8 cellular contexts compared by ENCODE assay signal in the genomic region with DNA sequence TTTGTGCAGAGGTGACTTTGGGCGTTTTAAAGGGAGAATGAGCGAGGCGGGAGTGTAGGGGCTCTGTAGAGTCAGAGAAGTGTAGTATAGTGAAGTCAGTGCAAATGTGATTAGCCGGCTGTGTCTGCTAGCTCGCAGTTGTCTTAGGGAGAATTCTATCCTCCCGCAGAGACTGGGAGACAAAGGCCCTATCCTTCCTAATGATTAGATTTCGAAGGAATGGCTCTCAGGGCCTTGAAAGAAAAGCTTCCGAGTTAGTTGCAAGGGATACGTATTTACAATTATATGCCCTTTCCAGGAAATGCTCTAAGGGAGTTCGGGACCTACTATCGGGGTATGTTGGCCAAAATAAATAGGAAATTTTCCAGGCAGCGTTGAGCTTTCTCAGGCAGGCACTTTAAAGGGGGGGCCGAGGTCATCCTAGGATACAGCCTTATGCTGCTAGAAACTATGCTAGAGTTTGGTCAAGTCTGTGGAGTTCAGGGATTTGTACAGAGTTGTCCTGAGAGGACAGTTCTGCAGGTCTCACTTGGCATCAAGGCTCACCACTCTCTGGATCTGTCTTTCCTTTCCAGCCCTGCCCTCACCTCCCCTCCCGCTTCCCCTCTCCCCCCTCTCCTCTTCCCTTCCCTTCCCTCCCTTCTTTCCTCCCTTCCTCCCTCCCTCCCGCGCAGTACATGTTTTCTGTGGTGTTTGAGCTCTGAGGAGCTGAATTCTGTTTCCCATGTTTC. TPM values are rescaled to one million over a fixed set of nuclear protein-coding genes. Genes with fewer than 3 reads are reported as not detected.
A peak's percentile ranks its signal among the peaks of the same experiment; 100 is the strongest.
DNase-seq lines count a peak whose midpoint lies in the region; ATAC-seq and TF ChIP-seq lines count a peak whose summit lies in the region.

No MANE protein-coding gene starts in this region.

- peak overlapping the region; percentile 51 for H3K23ac ChIP-seq in IMR-90 (ENCODE audit: low read depth, low read length)

- H3K9me1 ChIP-seq in IMR-90 (ENCODE audit: insufficient read depth, low read length): peaks cover 4% of the 10 kb centered on the region; the same call in 1 of the 2 replicates

- POLR2A ChIA-PET in IMR-90 (lab: Charles Lee; ENCODE audit: unreplicated experiment): interaction anchor here (1.0 kb wide), 1 partner anchor 514 kb away, joined by 5 read pairs; no protein-coding TSS in a partner anchor

- peaks cover 31% of the 10 kb centered on the region for H4K20me1 ChIP-seq in IMR-90 (ENCODE audit: insufficient read depth, low read length)

- H3K56ac ChIP-seq in IMR-90 (ENCODE audit: extremely low read depth, insufficient read depth, low read length): peak overlapping the region; percentile 65

- H2BK120ac ChIP-seq in IMR-90 (ENCODE audit: low read depth, low read length): no peak overlapping the region

- H3K27me3 Mint-ChIP-seq in activated T-helper 17 cell treated with anti-CD3 and anti-CD28 coated beads, Interleukin-2, amount 50 U/mL, for 72 hours: no peaks in the 10 kb centered on the region

- H4K91ac ChIP-seq in IMR-90 (ENCODE audit: insufficient read depth, low read depth, low read length): no peak overlapping the region

- H3K9me3 ChIP-seq in IMR-90 (ENCODE audit: control insufficient read depth, insufficient read depth, low read length) (no peaks in the 10 kb centered on the region), right cardiac atrium (ENCODE audit: control insufficient read depth, low read length) (no peaks in the 10 kb centered on the region)

- DNase-seq in DMS53 treated with DMSO at 0.1 percent for 48 hours (lab: John Stamatoyannopoulos, UW; ENCODE audit: unreplicated experiment): peak; percentile 6
- DNase-seq in IMR-90: peak; percentile 26
- peak; percentile 50 to 62 (median 51) for DNase-seq in right cardiac atrium
- no peak for DNase-seq in skeletal muscle cell (ENCODE audit: low read depth)
- DNase-seq in DMS153 treated with DMSO at 0.1 percent for 48 hours (lab: John Stamatoyannopoulos, UW; ENCODE audit: unreplicated experiment): no peak

- BruUV-seq in IMR-90 (replicated peaks; lab: Mats Ljungman, UMichigan): no TSS peak

- H2AK5ac ChIP-seq in IMR-90 (ENCODE audit: low read depth, low read length): peak overlapping the region; percentile 53; the same call in 1 of the 2 replicates

- peak overlapping the region; percentile 43 for H3K4ac ChIP-seq in IMR-90 (ENCODE audit: low read depth, low read length)

- H3K4me1 ChIP-seq in IMR-90 (ENCODE audit: control insufficient read depth, insufficient read depth, low read length) (peaks cover 4% of the 10 kb centered on the region), right cardiac atrium (ENCODE audit: control insufficient read depth, insufficient read depth, low read length) (peaks cover 4% of the 10 kb centered on the region)

- peak overlapping the region; percentile 84 for H2AK9ac ChIP-seq in IMR-90 (replicated peaks; ENCODE audit: low read depth, low read length, poor library complexity)

- H3K4me1 Mint-ChIP-seq in activated T-helper 17 cell treated with anti-CD3 and anti-CD28 coated beads, Interleukin-2, amount 50 U/mL, for 72 hours: peaks cover 35% of the 10 kb centered on the region

- peaks cover 85% of the 10 kb centered on the region for H3K36me3 Mint-ChIP-seq in activated T-helper 17 cell treated with anti-CD3 and anti-CD28 coated beads, Interleukin-2, amount 50 U/mL, for 72 hours (ENCODE audit: low read depth)

- H3K4me3 ChIP-seq in IMR-90 (ENCODE audit: insufficient read depth, low read depth, low read length) (peak overlapping the region; percentile 69), right cardiac atrium (ENCODE audit: low read length) (peak overlapping the region; percentile 93), skeletal muscle cell (ENCODE audit: low read depth, low read length) (peak overlapping the region; percentile 99)

- H4K5ac ChIP-seq in IMR-90 (ENCODE audit: low read depth, low read length): no peak overlapping the region

- CTCF ChIA-PET in IMR-90 (lab: Yijun Ruan, JAX): interaction anchor here (1.0 to 2.1 kb wide), 4 partner anchors 8 to 992 kb away, joined by 5 to 8 read pairs (median 6); no protein-coding TSS in a partner anchor

- H4K8ac ChIP-seq in IMR-90 (ENCODE audit: low read depth in 2 of 2, low read length in 2 of 2): peak overlapping the region in 1 of 2 experiments; percentile 75; a peak in 1 of 4 replicates

- H3K27me3 ChIP-seq in IMR-90 (ENCODE audit: control insufficient read depth, insufficient read depth, low read length) (no peaks in the 10 kb centered on the region), right cardiac atrium (ENCODE audit: control insufficient read depth, insufficient read depth) (no peaks in the 10 kb centered on the region)

- H3K27ac ChIP-seq in IMR-90 (ENCODE audit: insufficient read depth, low read length): peak overlapping the region; percentile 65
- H3K27ac ChIP-seq in right cardiac atrium (ENCODE audit: low read length): peak overlapping the region; percentile 89

- peak overlapping the region; percentile 83 for H3K4me2 ChIP-seq in IMR-90 (ENCODE audit: low read depth, low read length)

- no peak overlapping the region; the same call in 1 of the 2 replicates for H3K18ac ChIP-seq in IMR-90 (ENCODE audit: low read depth, low read length)

- H3K9me3 Mint-ChIP-seq in activated T-helper 17 cell treated with anti-CD3 and anti-CD28 coated beads, Interleukin-2, amount 50 U/mL, for 72 hours: no peaks in the 10 kb centered on the region

- ATAC-seq in IMR-90 (ENCODE audit: low read depth) (peak; percentile 41), right cardiac atrium (peak; percentile 69 to 80), GM18498 (IDR thresholded peaks at IDR 0.05; ENCODE audit: unreplicated experiment) (no peak), HG03354 (IDR thresholded peaks at IDR 0.05; ENCODE audit: poor library complexity, severe bottlenecking, unreplicated experiment) (no peak)
- no peak for ATAC-seq in activated T-helper 17 cell treated with anti-CD3 and anti-CD28 coated beads, Interleukin-2, amount 50 U/mL, for 72 hours (replicated peaks)

- no peak for TF ChIP-seq CTCF in IMR-90 (conservative IDR thresholded peaks at IDR 0.05; ENCODE audit: low read depth, low read length)

- peak overlapping the region; percentile 19 for H2BK5ac ChIP-seq in IMR-90 (ENCODE audit: low read depth, low read length, poor library complexity, severe bottlenecking)

- H2BK15ac ChIP-seq in IMR-90 (ENCODE audit: low read depth, low read length): no peak overlapping the region

- peak overlapping the region; percentile 72 for H3K9ac ChIP-seq in IMR-90 (ENCODE audit: low read depth, low read length)

- H2BK20ac ChIP-seq in IMR-90 (ENCODE audit: low read depth, low read length): no peak overlapping the region

- in situ Hi-C loops in IMR-90 (cut with MboI; ENCODE audit: low sequenced_read_pairs): loop anchor here (25.0 kb wide), 1 partner anchor 904 kb away; no protein-coding TSS in a partner anchor

- peaks cover 9% of the 10 kb centered on the region for H3K36me3 ChIP-seq in IMR-90 (ENCODE audit: control insufficient read depth, insufficient read depth, low read length)

- H3K4me3 Mint-ChIP-seq in activated T-helper 17 cell treated with anti-CD3 and anti-CD28 coated beads, Interleukin-2, amount 50 U/mL, for 72 hours: peak overlapping the region; percentile 99

- peak overlapping the region; percentile 97 for H3K27ac Mint-ChIP-seq in activated T-helper 17 cell treated with anti-CD3 and anti-CD28 coated beads, Interleukin-2, amount 50 U/mL, for 72 hours

- intact Hi-C loops in IMR-90 (cut with micrococcal nuclease): loop anchor here (2.0 to 10.0 kb wide), 3 partner anchors 328 to 769 kb away; a partner anchor contains a TSS
- intact Hi-C loops in right cardiac atrium (cut with DNase I): no loop called here

- peaks cover 17 to 60% of the 10 kb centered on the region in 2 experiments for H3K79me1 ChIP-seq in IMR-90 (ENCODE audit: low read depth in 1 of 2, low read length in 2 of 2)

- no CpG with 5 or more reads among the region's 16 CpGs for WGBS in IMR-90 (ENCODE audit: extremely low coverage in 2 of 2, insufficient read length in 1 of 2), 2 experiments
- WGBS in right cardiac atrium: under 1% methylated on average over 16 of the region's 16 CpGs

- peak overlapping the region; percentile 46 for H3K14ac ChIP-seq in IMR-90 (replicated peaks; ENCODE audit: low read depth, low read length)

- TF ChIP-seq RAD21 in IMR-90 (IDR thresholded peaks at IDR 0.05; ENCODE audit: low read length): no peak

- H2AFZ ChIP-seq in IMR-90 (replicated peaks; ENCODE audit: low read length, poor library complexity): peak overlapping the region; percentile 92

- dilution Hi-C loops in IMR-90 (cut with HindIII; ENCODE audit: low sequenced_read_pairs, unreplicated experiment): loop anchor here (25.0 kb wide), 1 partner anchor 304 kb away; no protein-coding TSS in a partner anchor

- no peak for TF ChIP-seq POLR2A in IMR-90 (IDR thresholded peaks at IDR 0.05; ENCODE audit: low read depth, low read length)

TF ChIP-seq in IMR-90, 13 proteins besides CTCF, POLR2A, EP300 and RAD21 (continues in another document):
- no peak for TF ChIP-seq MXI1 (IDR thresholded peaks at IDR 0.05; ENCODE audit: borderline replicate concordance, low read depth, low read length)
- no peak for TF ChIP-seq CHD1 (IDR thresholded peaks at IDR 0.05; ENCODE audit: low read depth, low read length)

RNA-seq across cellular contexts. Expression of a gene that starts 0.8 kb away (rescaled TPM):
- 42.3 and 56.7 TPM in 2 replicates for total RNA-seq in IMR-90 (2012; rRNA removed)
- 66.6 and 75.3 TPM in 2 replicates for polyA plus RNA-seq in IMR-90 (2012; rRNA removed)
- polyA plus RNA-seq in IMR-90 (2012; cell fraction: cytosol; rRNA removed): 15.1 and 18.6 TPM in 2 replicates
- 8.5 and 86.7 TPM in 2 replicates for polyA plus RNA-seq in IMR-90 (2012; cell fraction: nucleus; rRNA removed; ENCODE audit: low replicate concordance)
- total RNA-seq in activated T-helper 17 cell treated with anti-CD3 and anti-CD28 coated beads, Interleukin-2, amount 50 U/mL, for 72 hours: 10 to 100 TPM; 40.5 to 68.7 TPM
- 10 to 100 TPM; 45.5 to 49.8 (median 46.0) TPM for total RNA-seq in right cardiac atrium
- polyA plus RNA-seq in right cardiac atrium: 81.6 TPM

RNA-seq across cellular contexts. Expression of a gene that starts 1.1 kb away (rescaled TPM):
- total RNA-seq in IMR-90 (2012; rRNA removed): 138 and 217 TPM in 2 replicates
- 98.8 and 106 TPM in 2 replicates for polyA plus RNA-seq in IMR-90 (2012; rRNA removed)
- 28.7 and 34.1 TPM in 2 replicates for polyA plus RNA-seq in IMR-90 (2012; cell fraction: cytosol; rRNA removed)
- 7.1 and 43.4 TPM in 2 replicates for polyA plus RNA-seq in IMR-90 (2012; cell fraction: nucleus; rRNA removed; ENCODE audit: low replicate concordance)
- total RNA-seq in activated T-helper 17 cell treated with anti-CD3 and anti-CD28 coated beads, Interleukin-2, amount 50 U/mL, for 72 hours: 100 to 1,000 TPM; 124 to 179 TPM
- total RNA-seq in right cardiac atrium: 10 to 100 TPM; 64.4 to 86.2 (median 75.8) TPM
- 119 TPM for polyA plus RNA-seq in right cardiac atrium

RNA-seq across cellular contexts. Expression of a gene that starts 21.2 kb away (rescaled TPM):
- total RNA-seq in IMR-90 (2012; rRNA removed): 6.1 and 8.9 TPM in 2 replicates
- 3.2 and 4.5 TPM in 2 replicates for polyA plus RNA-seq in IMR-90 (2012; rRNA removed)
- polyA plus RNA-seq in IMR-90 (2012; cell fraction: cytosol; rRNA removed): 1.8 and 3.0 TPM in 2 replicates
- 0.65 and 1.7 TPM in 2 replicates for polyA plus RNA-seq in IMR-90 (2012; cell fraction: nucleus; rRNA removed; ENCODE audit: low replicate concordance)
- total RNA-seq in activated T-helper 17 cell treated with anti-CD3 and anti-CD28 coated beads, Interleukin-2, amount 50 U/mL, for 72 hours: 1 to 10 TPM; 2.4 to 3.9 TPM
- total RNA-seq in right cardiac atrium: 1 to 10 TPM; 3.1 to 5.8 (median 4.9) TPM
- 6.1 TPM for polyA plus RNA-seq in right cardiac atrium

Comparison
In these comparisons a context has a peak if more than half of its experiments do, and no peak if none do; other contexts are left out.
1. DNase-seq: peak in DMS53 treated with DMSO at 0.1 percent for 48 hours (single experiment), IMR-90 (single experiment) and right cardiac atrium (3 of 3); none in skeletal muscle cell (single experiment) and DMS153 treated with DMSO at 0.1 percent for 48 hours (single experiment).
2. ATAC-seq: peak in IMR-90 (single experiment) and right cardiac atrium (2 of 2); none in activated T-helper 17 cell treated with anti-CD3 and anti-CD28 coated beads, Interleukin-2, amount 50 U/mL, for 72 hours (single experiment), GM18498 (single experiment) and HG03354 (single experiment).
3. Peak in every context shown above with its lines, with median percentiles within 50 percentile points of each other: H3K4me3 ChIP-seq.